In the genomic region with DNA sequence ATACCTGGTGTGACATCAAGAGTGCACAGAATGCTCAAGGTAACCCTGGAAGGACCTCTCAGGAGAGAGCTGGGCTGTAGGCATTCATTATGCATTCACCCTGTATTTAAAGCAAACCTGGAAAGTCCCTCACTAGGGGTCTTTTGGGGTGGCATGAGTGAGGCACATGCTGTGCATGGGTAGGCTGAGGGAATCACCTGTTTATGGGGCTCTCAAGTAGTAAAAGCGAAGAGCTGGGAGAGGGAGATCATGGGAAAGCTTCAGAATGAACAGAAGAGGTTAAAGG, we compare ENCODE assay signal across 8 cellular contexts. TPM values are rescaled to one million over a fixed set of nuclear protein-coding genes. Genes with fewer than 3 reads are reported as not detected.
A peak's percentile ranks its signal among the peaks of the same experiment; 100 is the strongest.
DNase-seq lines count a peak whose midpoint lies in the region; ATAC-seq and TF ChIP-seq lines count a peak whose summit lies in the region.

No MANE protein-coding gene starts in this region.

- peaks cover 0 to 22% (median 0%) of the 10 kb centered on the region in 3 donors for H3K36me3 ChIP-seq in Peyer's patch

- intact Hi-C loops in CD14-positive monocyte (cut with micrococcal nuclease): loop anchor here (5.0 kb wide), 3 partner anchors 34 to 39 kb away; no protein-coding TSS in a partner anchor

- H3K9me3 Mint-ChIP-seq in CD14-positive monocyte: peaks cover 0 to 22% (median 11%) of the 10 kb centered on the region in 7 donors
- no peaks in the 10 kb centered on the region for H3K9me3 Mint-ChIP-seq in endothelial cell (ENCODE audit: unreplicated experiment)
- no peaks in the 10 kb centered on the region for H3K9me3 Mint-ChIP-seq in osteocyte (ENCODE audit: unreplicated experiment)

- H3K9me3 ChIP-seq in Peyer's patch: no peaks in the 10 kb centered on the region

- H3K4me3 Mint-ChIP-seq in CD14-positive monocyte (peak overlapping the region; percentile 67 to 85), endothelial cell (ENCODE audit: unreplicated experiment) (peak overlapping the region; percentile 100), osteocyte (ENCODE audit: unreplicated experiment) (peak overlapping the region; percentile 85)

- DNase-seq in CD14-positive monocyte (ENCODE audit: low spot score): no peak
- no peak for DNase-seq in Peyer's patch
- no peak for DNase-seq in endothelial cell (ENCODE audit: low spot score)
- DNase-seq in osteocyte (ENCODE audit: extremely low spot score, unreplicated experiment): no peak
- no peak for DNase-seq in HuH-7.5 (ENCODE audit: low spot score)
- DNase-seq in NK-92 (lab: John Stamatoyannopoulos, UW; ENCODE audit: unreplicated experiment): no peak

- H3K27ac ChIP-seq in Peyer's patch: peak overlapping the region; percentile 14 to 98 (median 92)

- no peak for TF ChIP-seq CTCF in CD14-positive monocyte (IDR thresholded peaks at IDR 0.05)
- TF ChIP-seq CTCF in Peyer's patch (IDR thresholded peaks at IDR 0.05): no peak
- no peak for TF ChIP-seq CTCF in endothelial cell (IDR thresholded peaks at IDR 0.05; ENCODE audit: unreplicated experiment)
- TF ChIP-seq CTCF in osteocyte (IDR thresholded peaks at IDR 0.05): no peak

- no peaks in the 10 kb centered on the region for H3K27me3 ChIP-seq in Peyer's patch

- H3K27ac Mint-ChIP-seq in CD14-positive monocyte (peak overlapping the region in 3 of 7 donors; percentile 15 to 76 (median 37)), endothelial cell (ENCODE audit: unreplicated experiment) (peak overlapping the region; percentile 98), osteocyte (ENCODE audit: unreplicated experiment) (peak overlapping the region; percentile 85)

- peaks cover 34% of the 10 kb centered on the region for H3K4me1 Mint-ChIP-seq in CD14-positive monocyte
- peaks cover 48% of the 10 kb centered on the region for H3K4me1 Mint-ChIP-seq in endothelial cell (ENCODE audit: unreplicated experiment)
- H3K4me1 Mint-ChIP-seq in osteocyte (ENCODE audit: unreplicated experiment): peaks cover 69% of the 10 kb centered on the region

- H3K4me1 ChIP-seq in Peyer's patch: peaks cover 6 to 27% (median 17%) of the 10 kb centered on the region in 4 donors

- no peak for TF ChIP-seq POLR2A in Peyer's patch (IDR thresholded peaks at IDR 0.05)

- H3K36me3 Mint-ChIP-seq in CD14-positive monocyte (peaks cover 5 to 20% of the 10 kb centered on the region in 2 donors), endothelial cell (ENCODE audit: low read depth, unreplicated experiment) (peaks cover 43% of the 10 kb centered on the region), osteocyte (ENCODE audit: unreplicated experiment) (peaks cover 7% of the 10 kb centered on the region)

- H3K27me3 Mint-ChIP-seq in CD14-positive monocyte (ENCODE audit: low read depth in 3 of 3): peaks cover 59 to 85% (median 76%) of the 10 kb centered on the region in 3 donors
- peaks cover 26% of the 10 kb centered on the region for H3K27me3 Mint-ChIP-seq in endothelial cell (ENCODE audit: unreplicated experiment)
- H3K27me3 Mint-ChIP-seq in osteocyte (ENCODE audit: unreplicated experiment): no peaks in the 10 kb centered on the region

- ATAC-seq in GM21528 (IDR thresholded peaks at IDR 0.05; ENCODE audit: low FRiP score, unreplicated experiment): no peak
- no peak for ATAC-seq in GM18519 (IDR thresholded peaks at IDR 0.05; ENCODE audit: low FRiP score, unreplicated experiment)

- H3K4me3 ChIP-seq in Peyer's patch: peak overlapping the region in 3 of 4 donors; percentile 51 to 69 (median 63)

RNA-seq across cellular contexts. Expression of gene EFNA1, which starts 0.7 kb away (rescaled TPM):
- polyA plus RNA-seq in CD14-positive monocyte: not detected
- total RNA-seq in Peyer's patch (100 to 1,000 TPM in 3 of 4 donors, 10 to 100 TPM in 1; 13.2 to 166 (median 145) TPM), endothelial cell (ENCODE audit: unreplicated experiment) (413 TPM), osteocyte (29.3 and 31.3 TPM in 2 replicates)

RNA-seq across cellular contexts. Expression of gene SLC50A1, which starts 7.2 kb away (rescaled TPM):
- 10 to 100 TPM; 49.4 to 50.8 TPM for polyA plus RNA-seq in CD14-positive monocyte
- 10 to 100 TPM; 42.5 to 83.3 (median 46.7) TPM for total RNA-seq in Peyer's patch
- 43.9 TPM for total RNA-seq in endothelial cell (ENCODE audit: unreplicated experiment)
- total RNA-seq in osteocyte: 26.5 and 26.6 TPM in 2 replicates

RNA-seq across cellular contexts. Expression of gene DPM3, which starts 11.9 kb away (rescaled TPM):
- polyA plus RNA-seq in CD14-positive monocyte: 100 to 1,000 TPM in 1 of 2 donors, 10 to 100 TPM in 1; 99.9 to 141 TPM
- total RNA-seq in Peyer's patch (10 to 100 TPM; 33.5 to 89.2 (median 65.0) TPM), endothelial cell (ENCODE audit: unreplicated experiment) (39.2 TPM), osteocyte (61.3 and 64.4 TPM in 2 replicates)

RNA-seq across cellular contexts. Expression of gene KRTCAP2, which starts 44.7 kb away (rescaled TPM):
- 100 to 1,000 TPM; 247 to 256 TPM for polyA plus RNA-seq in CD14-positive monocyte
- total RNA-seq in Peyer's patch (100 to 1,000 TPM; 111 to 137 (median 117) TPM), endothelial cell (ENCODE audit: unreplicated experiment) (173 TPM), osteocyte (190 and 201 TPM in 2 replicates)

RNA-seq across cellular contexts. Expression of gene TRIM46, which starts 45.2 kb away (rescaled TPM):
- not detected for polyA plus RNA-seq in CD14-positive monocyte
- total RNA-seq in Peyer's patch: not detected
- total RNA-seq in endothelial cell (ENCODE audit: unreplicated experiment): 8.5 TPM
- total RNA-seq in osteocyte: 6.1 and 7.7 TPM in 2 replicates
